In the genomic region with DNA sequence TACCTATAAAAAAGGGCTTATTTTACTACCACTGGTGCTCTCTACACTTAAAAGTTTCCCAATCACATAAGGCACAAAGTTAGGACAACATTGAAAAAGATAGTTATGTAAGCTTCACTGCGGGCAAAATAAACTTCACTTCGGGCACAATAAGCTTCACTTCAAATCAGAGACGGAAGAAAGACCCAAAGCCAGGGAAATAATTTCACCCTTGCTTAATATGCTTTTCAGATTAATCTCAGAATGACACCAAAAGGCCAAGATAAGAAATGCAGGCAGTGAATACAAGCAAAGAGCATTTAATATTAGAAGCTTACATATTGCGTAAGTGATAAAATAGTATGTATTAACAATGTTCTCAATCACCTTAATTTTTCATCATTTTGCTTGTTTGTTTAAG, we compare ENCODE assay signal across 9 cellular contexts.
DNase-seq lines count a peak whose midpoint lies in the region; ATAC-seq, FAIRE-seq and TF ChIP-seq lines count a peak whose summit lies in the region.
"Had no signal": no experiment of that assay in that cellular context is flagged by ENCODE, and none has a peak within 500 bp of the region (broad histone marks: within the 10 kb centered on the region; RNA-seq: fewer than 3 reads in every experiment).

No MANE protein-coding gene starts in this region.

- no peak overlapping the region for H3K9ac ChIP-seq in keratinocyte (ENCODE audit: control insufficient read depth, extremely low read depth, insufficient read depth, low read length)

- FAIRE-seq in keratinocyte (lab: Jason Lieb, UNC): no peak

- H3K4me3 ChIP-seq in AG04450 (ENCODE audit: low read depth, low read length) (no peak overlapping the region), keratinocyte (ENCODE audit: control insufficient read depth in 2 of 3, extremely low read depth in 1 of 3, insufficient read depth in 2 of 3, low read depth in 1 of 3, low read length in 3 of 3) (no peak overlapping the region)

- CTCF ChIA-PET in AG04450 (lab: Charles Lee): interaction anchor here (0.5 to 1.2 kb wide), 7 partner anchors 9 to 604 kb away, joined by 3 to 5 read pairs (median 4); no protein-coding TSS in a partner anchor

- H3K27me3 Mint-ChIP-seq in stimulated activated memory B cell treated with anti-CD40 and anti-IgM and Interleukin-4, amounts not matched to agents 10 μg/mL and 1 μg/mL and 100 μg/mL, for 72 hours: peaks cover 27% of the 10 kb centered on the region

- H3K36me3 ChIP-seq in keratinocyte (ENCODE audit: control insufficient read depth in 2 of 2, extremely low read depth in 1 of 2, insufficient read depth in 2 of 2, low read length in 2 of 2): no peaks in the 10 kb centered on the region

- DNase-seq in AG04450 (ENCODE audit: low read depth, low spot score) (no peak), HCEC 1CT (peak; percentile 75), keratinocyte (ENCODE audit: low read depth, low spot score) (no peak), cerebellum (ENCODE audit: low spot score) (no peak), NCI-H446 (lab: John Stamatoyannopoulos, UW) (no peak)
- DNase-seq: activated naive CD4-positive, alpha-beta T cell treated with anti-CD3 and anti-CD28 coated beads, Interleukin-2, amount 10 ng/mL, durations not matched to agents 7 days and 5 days had no signal

- POLR2A ChIA-PET in AG04450 (lab: Yijun Ruan, JAX): no interaction called here

- peaks cover 8% of the 10 kb centered on the region for H3K4me1 Mint-ChIP-seq in stimulated activated memory B cell treated with anti-CD40 and anti-IgM and Interleukin-4, amounts not matched to agents 10 μg/mL and 1 μg/mL and 100 μg/mL, for 72 hours
- H3K4me1 Mint-ChIP-seq: activated naive CD4-positive, alpha-beta T cell treated with anti-CD3 and anti-CD28 coated beads, Interleukin-2, amount 10 ng/mL, durations not matched to agents 7 days and 5 days had no signal

- H3K4me3 Mint-ChIP-seq in stimulated activated memory B cell treated with anti-CD40 and anti-IgM and Interleukin-4, amounts not matched to agents 10 μg/mL and 1 μg/mL and 100 μg/mL, for 72 hours: no peak overlapping the region
- H3K4me3 Mint-ChIP-seq: activated naive CD4-positive, alpha-beta T cell treated with anti-CD3 and anti-CD28 coated beads, Interleukin-2, amount 10 ng/mL, durations not matched to agents 7 days and 5 days had no signal

- TF ChIP-seq CTCF in AG04450 (IDR thresholded peaks at IDR 0.05; ENCODE audit: low read depth, low read length) (peak; percentile 55), VCaP (conservative IDR thresholded peaks at IDR 0.05) (peak; percentile 93), keratinocyte (optimal IDR thresholded peaks at IDR 0.05 in 1 of 3, IDR thresholded peaks at IDR 0.05 in 1 of 3, conservative IDR thresholded peaks at IDR 0.05 in 1 of 3; ENCODE audit: extremely low read depth in 1 of 3, insufficient read depth in 2 of 3, low read length in 3 of 3) (peak in 1 of 3 experiments; percentile 45)

- no peak overlapping the region for H3K27ac Mint-ChIP-seq in stimulated activated memory B cell treated with anti-CD40 and anti-IgM and Interleukin-4, amounts not matched to agents 10 μg/mL and 1 μg/mL and 100 μg/mL, for 72 hours
- H3K27ac Mint-ChIP-seq: activated naive CD4-positive, alpha-beta T cell treated with anti-CD3 and anti-CD28 coated beads, Interleukin-2, amount 10 ng/mL, durations not matched to agents 7 days and 5 days had no signal

- no peaks in the 10 kb centered on the region for H3K9me1 ChIP-seq in keratinocyte (ENCODE audit: control insufficient read depth, extremely low read depth, insufficient read depth, low read length)

- H3K36me3 Mint-ChIP-seq in stimulated activated memory B cell treated with anti-CD40 and anti-IgM and Interleukin-4, amounts not matched to agents 10 μg/mL and 1 μg/mL and 100 μg/mL, for 72 hours: no peaks in the 10 kb centered on the region
- H3K36me3 Mint-ChIP-seq: activated naive CD4-positive, alpha-beta T cell treated with anti-CD3 and anti-CD28 coated beads, Interleukin-2, amount 10 ng/mL, durations not matched to agents 7 days and 5 days had no signal

- no peak for ATAC-seq in GM19452 (IDR thresholded peaks at IDR 0.05; ENCODE audit: unreplicated experiment)
- ATAC-seq in stimulated activated memory B cell treated with anti-CD40 and anti-IgM and Interleukin-4, amounts not matched to agents 10 μg/mL and 1 μg/mL and 100 μg/mL, for 72 hours: no peak

- H3K27ac ChIP-seq in AG04450 (ENCODE audit: low read depth, low read length) (no peak overlapping the region), VCaP (no peak overlapping the region), keratinocyte (ENCODE audit: control insufficient read depth, insufficient read depth, low read length) (no peak overlapping the region)

- dilution Hi-C loops in keratinocyte (cut with MboI; ENCODE audit: extremely low pct_ligation_motif_present, low sequenced_read_pairs): no loop called here

- peaks cover 31% of the 10 kb centered on the region for H3K4me1 ChIP-seq in keratinocyte (ENCODE audit: control insufficient read depth, extremely low read depth, insufficient read depth, low read length)

- peak overlapping the region; percentile 42 for H2AFZ ChIP-seq in keratinocyte (ENCODE audit: control insufficient read depth, low read length)

- H4K20me1 ChIP-seq in keratinocyte (ENCODE audit: control insufficient read depth, extremely low read depth, insufficient read depth, low read length): no peaks in the 10 kb centered on the region

- no peak overlapping the region for H3K4me2 ChIP-seq in keratinocyte (ENCODE audit: control insufficient read depth, extremely low read depth, insufficient read depth, low read depth, low read length)

- H3K9me3 Mint-ChIP-seq in stimulated activated memory B cell treated with anti-CD40 and anti-IgM and Interleukin-4, amounts not matched to agents 10 μg/mL and 1 μg/mL and 100 μg/mL, for 72 hours: no peaks in the 10 kb centered on the region
- H3K9me3 Mint-ChIP-seq: activated naive CD4-positive, alpha-beta T cell treated with anti-CD3 and anti-CD28 coated beads, Interleukin-2, amount 10 ng/mL, durations not matched to agents 7 days and 5 days had no signal

- no peaks in the 10 kb centered on the region for H3K79me2 ChIP-seq in keratinocyte (ENCODE audit: control insufficient read depth, insufficient read depth, low read length)

- H3K9me3 ChIP-seq in AG04450 (ENCODE audit: control insufficient read depth, insufficient read depth, low read length) (no peaks in the 10 kb centered on the region), keratinocyte (ENCODE audit: control insufficient read depth, low read depth, low read length) (peaks cover 3% of the 10 kb centered on the region)

- H3K27me3 ChIP-seq in AG04450 (ENCODE audit: control insufficient read depth, insufficient read depth, low read length) (no peaks in the 10 kb centered on the region), keratinocyte (ENCODE audit: control insufficient read depth, extremely low read depth, insufficient read depth, low read length) (no peaks in the 10 kb centered on the region)
